In the genomic region with DNA sequence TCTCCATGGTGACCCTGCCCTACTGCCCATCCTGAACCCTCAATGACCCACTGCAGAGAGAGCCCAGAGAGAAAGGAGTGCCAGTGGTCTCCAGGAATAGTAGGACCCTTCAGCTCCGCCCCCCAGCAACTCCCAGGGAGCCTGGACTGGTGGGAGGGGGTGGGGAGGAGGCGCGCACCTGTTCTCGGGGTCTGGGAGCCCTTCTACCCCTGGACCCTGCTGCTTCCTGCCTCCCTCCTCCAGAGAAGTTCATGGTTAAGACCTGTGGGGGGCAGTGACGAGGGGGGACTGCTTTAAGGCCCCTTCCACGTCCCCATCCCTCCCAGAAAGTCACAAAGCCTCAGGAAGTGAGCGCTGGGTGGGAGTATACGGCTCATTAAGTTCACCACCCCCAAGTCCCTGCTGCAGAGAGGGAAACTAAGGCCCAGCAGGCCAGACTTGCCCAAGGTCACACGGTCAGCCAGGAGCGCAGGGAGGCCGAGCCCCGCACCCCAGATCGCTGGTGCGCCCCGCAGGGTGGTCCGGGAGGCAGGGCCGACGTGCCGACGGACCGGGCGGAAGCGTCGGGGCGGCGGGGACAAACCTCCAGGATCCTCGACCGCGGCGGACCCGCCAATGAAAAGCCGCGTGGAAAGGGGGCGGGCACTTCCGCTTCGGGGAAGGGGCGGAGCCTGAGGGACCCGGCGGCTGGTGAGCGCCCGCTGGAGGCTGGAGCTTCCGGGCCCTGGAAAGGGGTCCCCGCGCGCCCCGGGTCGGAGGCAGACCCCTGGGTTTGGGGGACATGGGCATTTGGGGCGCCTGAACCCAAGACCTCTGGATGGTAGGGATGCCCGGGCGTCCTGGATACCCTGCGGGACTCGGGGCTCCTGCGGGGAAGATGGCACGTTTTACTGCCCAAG, we compare ENCODE assay signal across 8 cellular contexts. TPM values are rescaled to one million over a fixed set of nuclear protein-coding genes. Genes with fewer than 3 reads are reported as not detected.
A peak's percentile ranks its signal among the peaks of the same experiment; 100 is the strongest.
DNase-seq lines count a peak whose midpoint lies in the region; ATAC-seq, FAIRE-seq and TF ChIP-seq lines count a peak whose summit lies in the region.

A gene with protein sequence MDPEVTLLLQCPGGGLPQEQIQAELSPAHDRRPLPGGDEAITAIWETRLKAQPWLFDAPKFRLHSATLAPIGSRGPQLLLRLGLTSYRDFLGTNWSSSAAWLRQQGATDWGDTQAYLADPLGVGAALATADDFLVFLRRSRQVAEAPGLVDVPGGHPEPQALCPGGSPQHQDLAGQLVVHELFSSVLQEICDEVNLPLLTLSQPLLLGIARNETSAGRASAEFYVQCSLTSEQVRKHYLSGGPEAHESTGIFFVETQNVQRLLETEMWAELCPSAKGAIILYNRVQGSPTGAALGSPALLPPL (plus strand): TSS at position 667 of the 899 bp plus-strand sequence. CDS start 379 bp downstream, outside the sequence.
A gene with protein sequence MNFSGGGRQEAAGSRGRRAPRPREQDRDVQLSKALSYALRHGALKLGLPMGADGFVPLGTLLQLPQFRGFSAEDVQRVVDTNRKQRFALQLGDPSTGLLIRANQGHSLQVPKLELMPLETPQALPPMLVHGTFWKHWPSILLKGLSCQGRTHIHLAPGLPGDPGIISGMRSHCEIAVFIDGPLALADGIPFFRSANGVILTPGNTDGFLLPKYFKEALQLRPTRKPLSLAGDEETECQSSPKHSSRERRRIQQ (minus strand): TSS at position 579 of the 899 bp plus-strand sequence. CDS start 326 bp downstream, at position 253.

- peak; percentile 83 to 86 for ATAC-seq in left cardiac atrium
- ATAC-seq in upper lobe of right lung = peak; percentile 87

- TF ChIP-seq POLR2A in H54 (IDR thresholded peaks at IDR 0.05; ENCODE audit: low read depth, low read length) (peak; percentile 72; the same call in 1 of the 2 replicates), adrenal gland (IDR thresholded peaks at IDR 0.05) (peak; percentile 44 to 71), prostate gland (IDR thresholded peaks at IDR 0.05) (peak; percentile 86)

- H3K27me3 ChIP-seq in adrenal gland = no peaks in the 10 kb centered on the region
- H3K27me3 ChIP-seq in prostate gland (replicated peaks; ENCODE audit: insufficient read depth) = no peaks in the 10 kb centered on the region
- H3K27me3 ChIP-seq in upper lobe of right lung = no peaks in the 10 kb centered on the region

- peak; percentile 64 for DNase-seq in DMS79 (lab: John Stamatoyannopoulos, UW)
- DNase-seq in H54 (ENCODE audit: insufficient read length, low spot score) = peak; percentile 78
- peak; percentile 81 for DNase-seq in NCI-H1105 treated with DMSO at 0.1 percent for 48 hours (lab: John Stamatoyannopoulos, UW)
- peak; percentile 86 to 94 (median 90) for DNase-seq in adrenal gland
- DNase-seq in left cardiac atrium = peak; percentile 92
- DNase-seq in prostate gland (ENCODE audit: low spot score) = peak; percentile 90
- DNase-seq in upper lobe of right lung = peak; percentile 96

- peaks cover 0 to 12% of the 10 kb centered on the region in 2 donors for H3K36me3 ChIP-seq in adrenal gland (replicated peaks in 1 of 2)
- no peaks in the 10 kb centered on the region for H3K36me3 ChIP-seq in prostate gland
- H3K36me3 ChIP-seq in upper lobe of right lung = peaks cover 25% of the 10 kb centered on the region

- WGBS in adrenal gland, 4 donors = 0 to 1% (median 0%) methylated on average over 11 to 54 of the region's 54 CpGs
- 1% methylated on average over 50 of the region's 54 CpGs for WGBS in prostate gland

- no peaks in the 10 kb centered on the region for H3K9me3 ChIP-seq in adrenal gland (replicated peaks in 1 of 3)
- H3K9me3 ChIP-seq in prostate gland = no peaks in the 10 kb centered on the region
- no peaks in the 10 kb centered on the region for H3K9me3 ChIP-seq in upper lobe of right lung

- peak in 1 of 6 experiments; percentile 18 for TF ChIP-seq CTCF in adrenal gland (IDR thresholded peaks at IDR 0.05)
- peak in 1 of 4 experiments; percentile 24 for TF ChIP-seq CTCF in prostate gland (IDR thresholded peaks at IDR 0.05)
- TF ChIP-seq CTCF in upper lobe of right lung (IDR thresholded peaks at IDR 0.05) = no peak

- peak within 1 kb of the TSS; percentile 69 to 84 (median 74) for H3K4me3 ChIP-seq in adrenal gland
- peak within 1 kb of the TSS; percentile 51 to 92 for H3K4me3 ChIP-seq in prostate gland
- peak within 1 kb of the TSS; percentile 96 for H3K4me3 ChIP-seq in upper lobe of right lung

- intact Hi-C loops in T-helper 1 cell treated with Interleukin-12 subunit alpha and Interleukin-12 subunit beta and Interleukin-4 antibody, amounts not matched to agents 30 ng/mL and 1 ng/mL, for 36 hours (cut with micrococcal nuclease) = loop anchor here (1.0 kb wide), 4 partner anchors 14 to 44 kb away; no protein-coding TSS in a partner anchor
- intact Hi-C loops in adrenal gland (cut with DNase I) = no loop called here
- intact Hi-C loops in left cardiac atrium (cut with DNase I) = no loop called here
- intact Hi-C loops in prostate gland (cut with DNase I) = no loop called here
- intact Hi-C loops in upper lobe of right lung (cut with DNase I) = no loop called here

- no peak for FAIRE-seq in H54 (lab: Jason Lieb, UNC)

- H3K4me1 ChIP-seq in adrenal gland (replicated peaks in 1 of 2) = peaks cover 14 to 37% of the 10 kb centered on the region in 2 donors
- H3K4me1 ChIP-seq in prostate gland (replicated peaks) = peaks cover 20% of the 10 kb centered on the region
- peaks cover 35% of the 10 kb centered on the region for H3K4me1 ChIP-seq in upper lobe of right lung

- H3K27ac ChIP-seq in adrenal gland (peak within 1 kb of the TSS; percentile 66 to 92 (median 83)), prostate gland (peak within 1 kb of the TSS; percentile 86 to 88), upper lobe of right lung (peak within 1 kb of the TSS; percentile 93)

RNA-seq across cellular contexts. Expression of the first gene that starts in this region (rescaled TPM):
- 81.5 and 85.3 TPM in 2 replicates for total RNA-seq in T-helper 1 cell treated with Interleukin-12 subunit alpha and Interleukin-12 subunit beta and Interleukin-4 antibody, amounts not matched to agents 30 ng/mL and 1 ng/mL, for 36 hours
- total RNA-seq in adrenal gland (100 to 1,000 TPM in 2 of 8 donors, 10 to 100 TPM in 6; 67.2 to 126 (median 80.8) TPM), left cardiac atrium (10 to 100 TPM; 58.8 to 82.0 TPM), prostate gland (10 to 100 TPM; 89.5 to 90.8 TPM), upper lobe of right lung (47.8 TPM)
- polyA plus RNA-seq in adrenal gland = 100 to 1,000 TPM in 2 of 3 donors, 10 to 100 TPM in 1; 19.5 to 190 (median 101) TPM

RNA-seq across cellular contexts. Expression of the second gene that starts in this region (rescaled TPM):
- 28.1 and 28.2 TPM in 2 replicates for total RNA-seq in T-helper 1 cell treated with Interleukin-12 subunit alpha and Interleukin-12 subunit beta and Interleukin-4 antibody, amounts not matched to agents 30 ng/mL and 1 ng/mL, for 36 hours
- total RNA-seq in adrenal gland (10 to 100 TPM; 40.8 to 71.3 (median 55.1) TPM), left cardiac atrium (10 to 100 TPM; 59.6 to 61.2 TPM), prostate gland (10 to 100 TPM; 63.6 to 87.7 TPM), upper lobe of right lung (22.4 TPM)
- polyA plus RNA-seq in adrenal gland = 100 to 1,000 TPM in 2 of 3 donors, 10 to 100 TPM in 1; 17.9 to 205 (median 175) TPM

Comparison
In these comparisons a context has a peak if more than half of its experiments do, and no peak if none do; other contexts are left out.
1. Peak in every context shown above with its lines: DNase-seq, ATAC-seq, H3K4me3 ChIP-seq and H3K27ac ChIP-seq.